Comparison of ENCODE assay signal across 7 cellular contexts in the genomic region with DNA sequence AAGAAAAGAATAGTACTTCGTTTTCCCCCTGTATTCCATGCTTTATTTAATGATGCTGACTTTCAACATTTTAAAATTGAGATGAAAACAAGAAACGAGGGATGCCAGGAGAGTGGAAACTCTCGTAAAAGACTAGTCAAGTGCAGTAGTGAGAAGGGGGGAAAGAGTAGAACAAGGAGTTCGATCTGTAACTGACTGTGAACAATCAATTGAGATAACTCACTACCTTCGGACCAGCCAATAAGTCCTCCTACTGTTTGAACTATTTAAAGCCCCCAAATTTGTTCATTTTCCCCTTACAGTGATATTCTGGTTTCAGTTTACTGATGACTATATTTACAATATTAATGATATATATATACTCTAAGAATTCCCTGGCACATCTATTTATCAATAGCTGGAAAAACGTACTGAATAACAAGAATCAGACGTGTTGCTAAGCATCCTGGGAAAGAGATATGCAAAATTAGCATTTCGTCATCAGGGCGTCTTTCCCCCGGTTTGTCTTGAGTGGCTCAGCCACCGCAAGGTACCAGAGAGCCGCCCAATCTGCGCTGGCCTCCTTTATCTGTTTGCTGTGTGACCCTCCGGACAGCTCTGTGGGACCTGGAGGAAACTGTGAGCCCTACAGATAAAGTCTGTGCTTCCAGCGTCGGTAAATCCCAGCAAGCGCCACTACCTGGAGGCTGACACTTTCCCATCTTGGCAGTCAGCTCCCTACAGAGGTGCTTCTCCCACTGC.
DNase-seq lines count a peak whose midpoint lies in the region; ATAC-seq and TF ChIP-seq lines count a peak whose summit lies in the region.

No MANE protein-coding gene starts in this region.

- peak; percentile 53 for DNase-seq in NCI-H187 treated with DMSO at 0.1 percent for 48 hours (lab: John Stamatoyannopoulos, UW)
- DNase-seq in T-helper 22 cell (ENCODE audit: low read depth) = peak; percentile 79
- DNase-seq in astrocyte of the cerebellum (ENCODE audit: low read depth) = peak; percentile 84
- peak; percentile 67 to 86 for DNase-seq in hippocampal formation (lab: John Stamatoyannopoulos, UW)
- peak; percentile 92 for DNase-seq in retina

- peak; percentile 90 for ATAC-seq in GM18505 (IDR thresholded peaks at IDR 0.05; ENCODE audit: unreplicated experiment)
- peak; percentile 79 for ATAC-seq in HG02970 (IDR thresholded peaks at IDR 0.05; ENCODE audit: low FRiP score, unreplicated experiment)

- H3K4me3 ChIP-seq in astrocyte of the cerebellum (ENCODE audit: low read depth, low read length) = peak overlapping the region; percentile 66

- TF ChIP-seq POLR2A in GM18505 (IDR thresholded peaks at IDR 0.05; ENCODE audit: borderline replicate concordance, extremely low read depth, insufficient read depth, insufficient read length) = peak; percentile 66

- TF ChIP-seq CTCF in astrocyte of the cerebellum (IDR thresholded peaks at IDR 0.05; ENCODE audit: low read depth, low read length, missing control alignments) = no peak

- in situ Hi-C loops in astrocyte of the cerebellum (cut with HindIII; ENCODE audit: low sequenced_read_pairs) = no loop called here

Comparison
In these comparisons a context has a peak if more than half of its experiments do, and no peak if none do; other contexts are left out.
1. Peak in every context shown above with its lines: DNase-seq, ATAC-seq and H3K4me3 ChIP-seq.